In genomic region chrX:124555036-124555595, GRCh38 we compare ENCODE assay signal across 17 cellular contexts.
DNase-seq lines count a peak whose midpoint lies in the region; ATAC-seq, FAIRE-seq and TF ChIP-seq lines count a peak whose summit lies in the region.
"Had no signal": no experiment of that assay in that cellular context is flagged by ENCODE, and none has a peak within 500 bp of the region (broad histone marks: within the 10 kb centered on the region; RNA-seq: fewer than 3 reads in every experiment).

No MANE protein-coding gene starts in this region.

- intact Hi-C loops in CD4-positive, alpha-beta memory T cell (cut with micrococcal nuclease): no loop called here

- no peak overlapping the region for H3K4me3 Mint-ChIP-seq in CD4-positive, alpha-beta memory T cell

- peak; percentile 28 for FAIRE-seq in A549 (lab: Jason Lieb, UNC)
- no peak for FAIRE-seq in H54 (lab: Jason Lieb, UNC)
- FAIRE-seq: kidney, TTC549 had no signal

- POLR2A ChIA-PET in A549 (lab: Yijun Ruan, JAX): no interaction called here
- POLR2A ChIA-PET in CD4-positive, alpha-beta memory T cell (lab: Charles Lee; ENCODE audit: partially characterized antibody): no interaction called here

- ATAC-seq in A549 (no peak), foreskin keratinocyte (peak; percentile 100), HG02610 (IDR thresholded peaks at IDR 0.05; ENCODE audit: unreplicated experiment) (no peak)
- ATAC-seq: gastroesophageal sphincter had no signal

- TF ChIP-seq CTCF in A549 (IDR thresholded peaks at IDR 0.05) (no peak), foreskin keratinocyte (conservative IDR thresholded peaks at IDR 0.05) (no peak)

- in situ Hi-C loops in ACHN (cut with HindIII; ENCODE audit: low pct_ligation_motif_present, low pct_unique_long_range_greater_than_20kb, low sequenced_read_pairs): no loop called here

- no peaks in the 10 kb centered on the region for H3K36me3 ChIP-seq in CD4-positive, alpha-beta memory T cell (ENCODE audit: insufficient read depth, low read length)
- H3K36me3 ChIP-seq: BE2C, gastroesophageal sphincter had no signal

- no peaks in the 10 kb centered on the region for H3K9me3 ChIP-seq in A549
- H3K9me3 ChIP-seq in CD4-positive, alpha-beta memory T cell (ENCODE audit: control insufficient read depth in 1 of 2, low read length in 2 of 2): no peaks in the 10 kb centered on the region
- H3K9me3 ChIP-seq: BE2C, gastroesophageal sphincter had no signal

- TF ChIP-seq RAD21 in A549 (conservative IDR thresholded peaks at IDR 0.05 in 1 of 2, IDR thresholded peaks at IDR 0.05 in 1 of 2): no peak

- H3K4me1 ChIP-seq in A549 (no peaks in the 10 kb centered on the region), foreskin keratinocyte (peaks cover 8% of the 10 kb centered on the region)
- H3K4me1 ChIP-seq in CD4-positive, alpha-beta memory T cell (ENCODE audit: insufficient read depth, low read length): no peaks in the 10 kb centered on the region
- H3K4me1 ChIP-seq: BE2C, gastroesophageal sphincter had no signal

- no peak overlapping the region for H3K4me3 ChIP-seq in A549
- H3K4me3 ChIP-seq in CD4-positive, alpha-beta memory T cell (ENCODE audit: low read length in 2 of 2): no peak overlapping the region
- H3K4me3 ChIP-seq: gastroesophageal sphincter had no signal

- no peak overlapping the region for H3K27ac Mint-ChIP-seq in CD4-positive, alpha-beta memory T cell

- TF ChIP-seq POLR2A in A549 (IDR thresholded peaks at IDR 0.05; ENCODE audit: low read length) (no peak), H54 (IDR thresholded peaks at IDR 0.05; ENCODE audit: low read depth, low read length) (no peak)

- 4% methylated on average over 2 of the region's 2 CpGs for WGBS in A549 (ENCODE audit: missing lambda C conversion rate)

- no peaks in the 10 kb centered on the region for H3K9me3 Mint-ChIP-seq in CD4-positive, alpha-beta memory T cell

- peaks cover 0 to 1% (median 0%) of the 10 kb centered on the region in 4 donors for H3K4me1 Mint-ChIP-seq in CD4-positive, alpha-beta memory T cell

- H3K27ac ChIP-seq in A549: no peak overlapping the region
- H3K27ac ChIP-seq in foreskin keratinocyte: peak overlapping the region; percentile 51
- no peak overlapping the region for H3K27ac ChIP-seq in CD4-positive, alpha-beta memory T cell (ENCODE audit: low read depth, low read length)
- H3K27ac ChIP-seq: gastroesophageal sphincter had no signal

- H3K27me3 ChIP-seq in foreskin keratinocyte: no peaks in the 10 kb centered on the region
- H3K27me3 ChIP-seq in CD4-positive, alpha-beta memory T cell (ENCODE audit: insufficient read depth, low read length): no peaks in the 10 kb centered on the region
- H3K27me3 ChIP-seq: BE2C, gastroesophageal sphincter had no signal

- peaks cover 0 to 5% of the 10 kb centered on the region in 2 donors for H3K36me3 Mint-ChIP-seq in CD4-positive, alpha-beta memory T cell

- TF ChIP-seq EP300 in A549 (IDR thresholded peaks at IDR 0.05): no peak

- H3K27me3 Mint-ChIP-seq in CD4-positive, alpha-beta memory T cell: peaks cover 0 to 2% of the 10 kb centered on the region in 2 donors

- DNase-seq in A549 (ENCODE audit: low read depth in 1 of 2, low spot score in 1 of 2) (no peak), H54 (ENCODE audit: insufficient read length, low spot score) (peak; percentile 14), amniotic epithelial cell (ENCODE audit: low read depth) (peak; percentile 89), foreskin keratinocyte (peak; percentile 83 to 94), ACHN (no peak), NCI-H2196 (lab: John Stamatoyannopoulos, UW; ENCODE audit: unreplicated experiment) (no peak)
- DNase-seq in CD4-positive, alpha-beta memory T cell: no peak
- DNase-seq: activated naive CD4-positive, alpha-beta T cell treated with Interleukin-2 at 50 U/mL for 16 hours; BE2C; kidney; NCI-H1092; NCI-H524; stimulated activated CD4-positive, alpha-beta T cell treated with anti-CD3 and anti-CD28 coated beads, Interleukin-4, amount 100 ng/mL, for 4 hours; stimulated activated naive CD4-positive, alpha-beta T cell had no signal

- H3K4me2 ChIP-seq in A549: no peak overlapping the region

- CTCF ChIA-PET in A549 (lab: Yijun Ruan, JAX): no interaction called here
- CTCF ChIA-PET in CD4-positive, alpha-beta memory T cell (lab: Charles Lee; ENCODE audit: partially characterized antibody): no interaction called here

TF ChIP-seq in A549, 52 proteins besides CTCF, POLR2A, EP300 and RAD21:
- TF ChIP-seq HMGXB4 (CRISPR knock-in tag; IDR thresholded peaks at IDR 0.05; ENCODE audit: borderline replicate concordance) (no peak), MYC (IDR thresholded peaks at IDR 0.05; ENCODE audit: borderline replicate concordance, low read length) (no peak), GATA3 (IDR thresholded peaks at IDR 0.05; ENCODE audit: borderline replicate concordance) (no peak), RCOR1 (IDR thresholded peaks at IDR 0.05; ENCODE audit: low read depth, low read length) (no peak), USF2 (IDR thresholded peaks at IDR 0.05) (no peak)
TF ChIP-seq in A549: peak in this region for 0.

Comparison
In these comparisons a context has a peak if more than half of its experiments do, and no peak if none do; other contexts are left out.
1. DNase-seq: peak in H54 (single experiment), amniotic epithelial cell (single experiment) and foreskin keratinocyte (2 of 2); none in A549 (0 of 2), CD4-positive, alpha-beta memory T cell (0 of 5), ACHN (single experiment) and NCI-H2196 (single experiment).